ENCODE assay signal across 14 cellular contexts in the genomic region with DNA sequence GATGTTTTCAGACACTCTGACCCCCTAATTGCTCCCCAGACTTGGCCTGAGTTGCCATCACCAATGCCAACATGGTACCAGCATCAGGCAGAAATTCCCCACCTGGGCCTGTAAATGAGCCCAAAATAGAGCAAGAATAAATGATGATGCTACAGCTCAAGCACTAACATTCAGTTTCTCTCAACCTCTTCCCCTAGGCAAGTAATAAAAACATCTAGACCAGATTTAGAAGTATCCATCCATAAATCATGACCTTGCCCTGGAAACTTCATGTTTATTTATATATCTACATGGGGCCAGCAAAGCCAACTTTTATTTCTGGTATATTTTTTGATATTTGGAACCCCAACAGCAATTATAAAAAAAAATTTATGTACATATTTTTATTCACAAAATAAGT.
DNase-seq lines count a peak whose midpoint lies in the region; TF ChIP-seq lines count a peak whose summit lies in the region.
"Had no signal": no experiment of that assay in that cellular context is flagged by ENCODE, and none has a peak within 500 bp of the region (broad histone marks: within the 10 kb centered on the region; RNA-seq: fewer than 3 reads in every experiment).

No MANE protein-coding gene starts in this region.

- H3K4me3 ChIP-seq in muscle layer of colon (ENCODE audit: low read depth in 1 of 2, low read length in 2 of 2) (no peak overlapping the region), stomach smooth muscle (ENCODE audit: low read length in 2 of 2) (no peak overlapping the region), vagina (no peak overlapping the region)

- H3K36me3 ChIP-seq in muscle layer of colon (ENCODE audit: insufficient read depth, low read length): no peaks in the 10 kb centered on the region
- no peaks in the 10 kb centered on the region for H3K36me3 ChIP-seq in stomach smooth muscle (ENCODE audit: control insufficient read depth in 2 of 2, insufficient read depth in 2 of 2, low read length in 2 of 2)
- no peaks in the 10 kb centered on the region for H3K36me3 ChIP-seq in vagina

- DNase-seq in M059J (ENCODE audit: low read depth): peak; percentile 20
- DNase-seq in vagina (ENCODE audit: extremely low spot score in 2 of 2): no peak
- no peak for DNase-seq in substantia nigra (lab: John Stamatoyannopoulos, UW)
- no peak for DNase-seq in ureter (ENCODE audit: low spot score)
- DNase-seq in NCI-H510A (lab: John Stamatoyannopoulos, UW): no peak
- DNase-seq: Caco-2; CD8-positive, alpha-beta T cell; DMS53; GF-D8; HCEC 1CT; HFFc6 had no signal

- H3K27ac ChIP-seq in muscle layer of colon (ENCODE audit: low read depth, low read length): peak overlapping the region; percentile 61
- peak overlapping the region; percentile 55 for H3K27ac ChIP-seq in stomach smooth muscle (ENCODE audit: low read length)
- H3K27ac ChIP-seq in vagina: peak overlapping the region; percentile 38
- no peak overlapping the region for H3K27ac ChIP-seq in substantia nigra (ENCODE audit: low read depth, low read length, poor library complexity, severe bottlenecking)
- H3K27ac ChIP-seq: 22Rv1 had no signal

- no peaks in the 10 kb centered on the region for H3K9me3 ChIP-seq in muscle layer of colon (ENCODE audit: low read length)
- H3K9me3 ChIP-seq in stomach smooth muscle (ENCODE audit: control insufficient read depth in 2 of 2, low read length in 2 of 2): no peaks in the 10 kb centered on the region
- no peaks in the 10 kb centered on the region for H3K9me3 ChIP-seq in vagina
- H3K9me3 ChIP-seq: Caco-2 had no signal

- peaks cover 38% of the 10 kb centered on the region for H3K4me1 ChIP-seq in muscle layer of colon (ENCODE audit: insufficient read depth, low read length)
- H3K4me1 ChIP-seq in stomach smooth muscle (ENCODE audit: control insufficient read depth, insufficient read depth, low read length): peaks cover 41% of the 10 kb centered on the region
- H3K4me1 ChIP-seq in vagina: no peaks in the 10 kb centered on the region
- H3K4me1 ChIP-seq: Caco-2 had no signal

- no peak for TF ChIP-seq CTCF in vagina (IDR thresholded peaks at IDR 0.05)

- no peaks in the 10 kb centered on the region for H3K27me3 ChIP-seq in muscle layer of colon (ENCODE audit: control insufficient read depth in 1 of 2, insufficient read depth in 2 of 2, low read length in 2 of 2)
- H3K27me3 ChIP-seq in stomach smooth muscle (ENCODE audit: control insufficient read depth in 1 of 2, insufficient read depth in 2 of 2, low read length in 2 of 2): no peaks in the 10 kb centered on the region
- H3K27me3 ChIP-seq in vagina: no peaks in the 10 kb centered on the region

- intact Hi-C loops in vagina (cut with DNase I): loop anchor here (5.0 kb wide), 1 partner anchor 39 kb away; no protein-coding TSS in a partner anchor

- TF ChIP-seq POLR2A in vagina (IDR thresholded peaks at IDR 0.05): no peak

- H3K9ac ChIP-seq in muscle layer of colon (ENCODE audit: low read length): no peak overlapping the region
- no peak overlapping the region for H3K9ac ChIP-seq in stomach smooth muscle (ENCODE audit: low read length in 2 of 2)
